In the genomic region with DNA sequence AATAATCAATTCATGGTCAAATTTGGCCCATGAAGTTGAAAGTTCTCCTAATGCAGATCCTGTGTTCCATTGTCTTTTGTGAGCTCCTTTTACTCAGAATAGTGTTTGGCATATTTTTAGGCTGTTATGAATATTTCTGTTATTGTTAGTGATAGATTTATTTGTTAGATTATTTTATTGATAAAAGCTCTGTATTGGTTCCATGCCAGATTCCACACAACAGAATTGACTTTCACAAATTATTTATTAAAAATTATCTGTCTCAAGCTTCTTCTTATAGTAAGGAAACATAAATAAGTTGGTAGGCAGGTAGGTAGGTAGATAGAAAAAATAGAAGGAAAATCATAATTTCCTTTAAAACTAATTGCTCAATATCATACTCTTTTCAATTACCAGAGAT, we compare ENCODE assay signal across 11 cellular contexts.
"Had no signal": no experiment of that assay in that cellular context is flagged by ENCODE, and none has a peak within 500 bp of the region (broad histone marks: within the 10 kb centered on the region; RNA-seq: fewer than 3 reads in every experiment).

No MANE protein-coding gene starts in this region.

- H3K36me3 ChIP-seq: HAP-1 had no signal

- H3K4me2 ChIP-seq: GM23338 had no signal

- H3K9ac ChIP-seq: GM23248 had no signal

- DNase-seq: GM23248, GOT3, H7, H9, HCEC 1CT, HFFc6 had no signal

- H3K9me3 ChIP-seq: HAP-1 had no signal

- ATAC-seq: GM23338, HCT116 had no signal

- FAIRE-seq: H1, H54 had no signal

- H2AFZ ChIP-seq: GM23248, GM23338 had no signal

- H3K27ac ChIP-seq: GM23248 had no signal

- H3K4me3 ChIP-seq: GM23248, GM23338, HAP-1 had no signal
